Comparison of ENCODE assay signal across 1 cellular context in the genomic region with DNA sequence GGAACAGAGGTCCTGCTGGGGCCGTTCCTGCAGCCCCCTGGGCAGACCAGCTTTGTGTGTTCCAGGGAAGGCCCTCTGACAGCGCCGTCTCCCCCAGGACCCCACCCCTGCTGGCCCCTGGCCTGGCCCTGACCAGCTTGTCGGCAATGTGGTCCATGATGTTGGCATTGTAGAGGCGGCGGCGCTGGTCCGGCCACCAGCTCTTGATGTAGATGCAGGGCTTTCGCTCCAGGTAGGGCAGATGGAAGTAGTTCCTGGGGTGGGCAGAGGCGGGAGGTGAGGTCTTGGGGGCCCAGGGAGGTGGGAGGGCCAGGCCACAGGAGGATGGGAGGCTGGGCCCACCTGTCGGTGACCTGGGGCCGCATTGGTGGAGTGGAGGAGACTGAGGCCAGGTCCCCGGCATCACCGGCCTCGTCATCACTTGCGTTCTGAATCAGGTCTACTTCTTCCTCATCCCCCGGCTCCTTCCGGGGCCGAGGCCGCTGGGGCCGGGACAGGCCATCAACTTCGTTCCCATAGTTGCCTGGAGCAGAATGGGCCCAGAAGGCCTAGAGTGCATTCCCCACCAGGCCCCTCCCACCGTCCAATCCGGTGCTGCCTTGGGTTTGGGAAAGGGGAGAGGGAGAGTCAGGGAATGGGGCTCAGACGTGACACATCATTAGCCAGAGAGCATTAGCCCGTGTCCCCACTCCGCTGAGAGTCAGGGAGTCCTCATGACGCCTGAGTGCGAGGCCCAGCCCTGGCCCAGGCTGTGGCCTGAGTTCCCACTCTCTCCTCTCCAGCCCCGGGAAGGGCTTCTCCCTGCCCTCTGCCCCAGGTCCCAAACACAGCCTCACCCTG.
TF ChIP-seq lines count a peak whose summit lies in the region.

No MANE protein-coding gene starts in this region.

TF ChIP-seq in GM23338, 12 proteins besides CTCF, POLR2A, EP300 and RAD21 (continued from another document):
- TF ChIP-seq, protein P1, sequence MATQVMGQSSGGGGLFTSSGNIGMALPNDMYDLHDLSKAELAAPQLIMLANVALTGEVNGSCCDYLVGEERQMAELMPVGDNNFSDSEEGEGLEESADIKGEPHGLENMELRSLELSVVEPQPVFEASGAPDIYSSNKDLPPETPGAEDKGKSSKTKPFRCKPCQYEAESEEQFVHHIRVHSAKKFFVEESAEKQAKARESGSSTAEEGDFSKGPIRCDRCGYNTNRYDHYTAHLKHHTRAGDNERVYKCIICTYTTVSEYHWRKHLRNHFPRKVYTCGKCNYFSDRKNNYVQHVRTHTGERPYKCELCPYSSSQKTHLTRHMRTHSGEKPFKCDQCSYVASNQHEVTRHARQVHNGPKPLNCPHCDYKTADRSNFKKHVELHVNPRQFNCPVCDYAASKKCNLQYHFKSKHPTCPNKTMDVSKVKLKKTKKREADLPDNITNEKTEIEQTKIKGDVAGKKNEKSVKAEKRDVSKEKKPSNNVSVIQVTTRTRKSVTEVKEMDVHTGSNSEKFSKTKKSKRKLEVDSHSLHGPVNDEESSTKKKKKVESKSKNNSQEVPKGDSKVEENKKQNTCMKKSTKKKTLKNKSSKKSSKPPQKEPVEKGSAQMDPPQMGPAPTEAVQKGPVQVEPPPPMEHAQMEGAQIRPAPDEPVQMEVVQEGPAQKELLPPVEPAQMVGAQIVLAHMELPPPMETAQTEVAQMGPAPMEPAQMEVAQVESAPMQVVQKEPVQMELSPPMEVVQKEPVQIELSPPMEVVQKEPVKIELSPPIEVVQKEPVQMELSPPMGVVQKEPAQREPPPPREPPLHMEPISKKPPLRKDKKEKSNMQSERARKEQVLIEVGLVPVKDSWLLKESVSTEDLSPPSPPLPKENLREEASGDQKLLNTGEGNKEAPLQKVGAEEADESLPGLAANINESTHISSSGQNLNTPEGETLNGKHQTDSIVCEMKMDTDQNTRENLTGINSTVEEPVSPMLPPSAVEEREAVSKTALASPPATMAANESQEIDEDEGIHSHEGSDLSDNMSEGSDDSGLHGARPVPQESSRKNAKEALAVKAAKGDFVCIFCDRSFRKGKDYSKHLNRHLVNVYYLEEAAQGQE (IDR thresholded peaks at IDR 0.05; ENCODE audit: unreplicated experiment), result no peak
